ENCODE assay signal across 19 cellular contexts in genomic region chr5:139776856-139777255, GRCh38. TPM values are rescaled to one million over a fixed set of nuclear protein-coding genes. Genes with fewer than 3 reads are reported as not detected.
DNase-seq lines count a peak whose midpoint lies in the region; ATAC-seq and TF ChIP-seq lines count a peak whose summit lies in the region.
"Had no signal": no experiment of that assay in that cellular context is flagged by ENCODE, and none has a peak within 500 bp of the region (broad histone marks: within the 10 kb centered on the region; RNA-seq: fewer than 3 reads in every experiment).

No MANE protein-coding gene starts in this region.

- ATAC-seq in Panc1, result 0 out of 2 replicates have a peak, but pooled peaks have one; percentile 25
- no peak for ATAC-seq in GM21367 (IDR thresholded peaks at IDR 0.05; ENCODE audit: unreplicated experiment)
- ATAC-seq: T-cell had no signal

- no peak overlapping the region for H3K27ac ChIP-seq in Panc1 (ENCODE audit: low read length)
- H3K27ac ChIP-seq: GM23248, KMS-11 had no signal

- POLR2A ChIA-PET in Panc1 (lab: Charles Lee), result no interaction called here

- DNase-seq in NCI-H2171 treated with DMSO at 0.1 percent for 48 hours (lab: John Stamatoyannopoulos, UW), result peak; percentile 29
- DNase-seq in NCI-H2171 (lab: John Stamatoyannopoulos, UW), result no peak
- DNase-seq in NCI-H1694 treated with DMSO at 0.1 percent for 48 hours (lab: John Stamatoyannopoulos, UW), result peak; percentile 39
- no peak for DNase-seq in Panc1 (ENCODE audit: low read depth, low spot score)
- DNase-seq in retina, result peak; percentile 48
- no peak for DNase-seq in HPDE6-E6E7 (ENCODE audit: extremely low spot score)
- DNase-seq: Calu3, GM23248, H7, NCI-H1105 treated with DMSO at 0.1 percent for 48 hours, NCI-H146, NCI-H2029 treated with DMSO at 0.1 percent for 48 hours, SHP77, T-cell had no signal

- 0 out of 2 replicates have a peak, but pooled peaks cover 2% of the 10 kb centered on the region for H3K27me3 ChIP-seq in Panc1 (ENCODE audit: control insufficient read depth, insufficient read depth, low read length)

- no peaks in the 10 kb centered on the region for H3K36me3 ChIP-seq in Panc1 (ENCODE audit: control insufficient read depth, insufficient read depth, low read length)

- intact Hi-C loops in Panc1 (cut with micrococcal nuclease; ENCODE audit: unreplicated experiment), result no loop called here

- no peaks in the 10 kb centered on the region for H3K9me3 ChIP-seq in Panc1 (ENCODE audit: control insufficient read depth, insufficient read depth, low read depth, low read length)

- no peak overlapping the region for H3K4me3 ChIP-seq in Panc1 (ENCODE audit: low read depth in 2 of 2, low read length in 2 of 2)
- H3K4me3 ChIP-seq: GM23248 had no signal

- TF ChIP-seq CTCF in Panc1 (IDR thresholded peaks at IDR 0.05), result no peak

- BruUV-seq in Panc1 (replicated peaks; lab: Mats Ljungman, UMichigan), result no TSS peak

- CTCF ChIA-PET in Panc1 (lab: Charles Lee), result interaction anchor here (0.6 to 4.5 kb wide), 5 partner anchors 9 to 1873 kb away, joined by 3 to 25 read pairs (median 4); no protein-coding TSS in a partner anchor

- no peaks in the 10 kb centered on the region for H3K4me1 ChIP-seq in Panc1 (ENCODE audit: control insufficient read depth, insufficient read depth, low read length)

- in situ Hi-C loops in Panc1 (cut with HindIII; ENCODE audit: low pct_unique_long_range_greater_than_20kb, low sequenced_read_pairs), result no loop called here

RNA-seq across cellular contexts. Expression of gene PSD2, which starts 18.8 kb away (rescaled TPM):
- total RNA-seq in Panc1 (2021; ENCODE audit: unreplicated experiment), result 0.05 TPM
- polyA plus RNA-seq in Panc1 (2012; ENCODE audit: insufficient read length), result 0.13 TPM
- total RNA-seq: Calu3; RPMI7951; T-helper 2 cell treated with Interferon-gamma antibody and Interleukin-4, amounts not matched to agents 100 ng/mL and 5 ng/mL, for 36 hours had no signal
- polyA plus RNA-seq: GM23248, IgD-negative memory B cell had no signal

Comparison
In these comparisons a context has a peak if more than half of its experiments do, and no peak if none do; other contexts are left out.
1. DNase-seq: peak in NCI-H2171 treated with DMSO at 0.1 percent for 48 hours (single experiment), NCI-H1694 treated with DMSO at 0.1 percent for 48 hours (single experiment) and retina (single experiment); none in NCI-H2171 (single experiment), Panc1 (single experiment) and HPDE6-E6E7 (single experiment).